In the genomic region with DNA sequence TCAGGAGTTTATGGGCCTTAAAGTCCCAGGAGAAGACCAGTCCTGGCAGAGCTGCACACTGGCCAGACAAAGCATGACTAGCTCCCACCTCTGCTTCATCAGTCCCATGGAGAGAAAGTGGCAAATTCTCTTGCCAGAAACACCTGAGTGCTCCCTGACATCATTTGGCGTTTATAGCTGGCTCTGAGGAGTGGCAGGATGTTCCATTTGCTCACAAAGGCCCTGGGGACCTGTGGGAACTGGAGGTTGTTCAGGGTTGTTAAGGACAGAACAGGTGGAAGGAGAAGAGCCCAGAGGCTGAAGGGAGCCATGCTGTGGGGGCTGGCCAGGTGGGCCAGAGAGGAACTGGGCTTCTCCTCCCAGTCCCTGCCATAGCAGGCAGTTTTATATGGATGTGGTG, we compare ENCODE assay signal across 11 cellular contexts.
DNase-seq lines count a peak whose midpoint lies in the region; ATAC-seq lines count a peak whose summit lies in the region.
"Had no signal": no experiment of that assay in that cellular context is flagged by ENCODE, and none has a peak within 500 bp of the region (broad histone marks: within the 10 kb centered on the region; RNA-seq: fewer than 3 reads in every experiment).

No MANE protein-coding gene starts in this region.

- peaks cover 2% of the 10 kb centered on the region for H3K36me3 Mint-ChIP-seq in effector memory CD8-positive, alpha-beta T cell (ENCODE audit: insufficient read depth)
- H3K36me3 Mint-ChIP-seq: mesothelial cell of epicardium had no signal

- peak overlapping the region; percentile 67 to 80 for H3K27ac Mint-ChIP-seq in effector memory CD8-positive, alpha-beta T cell
- H3K27ac Mint-ChIP-seq: mesothelial cell of epicardium had no signal

- no peak for ATAC-seq in effector memory CD8-positive, alpha-beta T cell (replicated peaks)
- no peak for ATAC-seq in GM21360 (IDR thresholded peaks at IDR 0.05; ENCODE audit: unreplicated experiment)

- no peaks in the 10 kb centered on the region for H3K9me3 Mint-ChIP-seq in effector memory CD8-positive, alpha-beta T cell
- H3K9me3 Mint-ChIP-seq: mesothelial cell of epicardium had no signal

- peaks cover 0 to 8% of the 10 kb centered on the region in 2 donors for H3K27me3 Mint-ChIP-seq in effector memory CD8-positive, alpha-beta T cell

- peak overlapping the region; percentile 62 to 63 for H3K4me3 Mint-ChIP-seq in effector memory CD8-positive, alpha-beta T cell
- H3K4me3 Mint-ChIP-seq: mesothelial cell of epicardium had no signal

- peak; percentile 78 for DNase-seq in DMS79 (lab: John Stamatoyannopoulos, UW)
- peak; percentile 26 for DNase-seq in NCI-H2107 (lab: John Stamatoyannopoulos, UW)
- no peak for DNase-seq in effector memory CD8-positive, alpha-beta T cell
- DNase-seq in pons (ENCODE audit: low spot score): peak; percentile 11
- DNase-seq in activated CD4-positive, alpha-beta T cell treated with anti-CD3 and anti-CD28 coated beads for 4 hours: no peak
- no peak for DNase-seq in dedifferentiated amniotic fluid mesenchymal stem cell (ENCODE audit: extremely low spot score)
- DNase-seq: central memory CD4-positive, alpha-beta T cell; KBM-7; NCI-H510A treated with DMSO at 0.1 percent for 48 hours had no signal

- H3K4me1 Mint-ChIP-seq in effector memory CD8-positive, alpha-beta T cell (ENCODE audit: low read depth in 2 of 2): peaks cover 18 to 27% of the 10 kb centered on the region in 2 donors

Comparison
In these comparisons a context has a peak if more than half of its experiments do, and no peak if none do; other contexts are left out.
1. DNase-seq: peak in DMS79 (single experiment), NCI-H2107 (single experiment) and pons (single experiment); none in effector memory CD8-positive, alpha-beta T cell (0 of 3), activated CD4-positive, alpha-beta T cell treated with anti-CD3 and anti-CD28 coated beads for 4 hours (0 of 2) and dedifferentiated amniotic fluid mesenchymal stem cell (single experiment).